In the genomic region with DNA sequence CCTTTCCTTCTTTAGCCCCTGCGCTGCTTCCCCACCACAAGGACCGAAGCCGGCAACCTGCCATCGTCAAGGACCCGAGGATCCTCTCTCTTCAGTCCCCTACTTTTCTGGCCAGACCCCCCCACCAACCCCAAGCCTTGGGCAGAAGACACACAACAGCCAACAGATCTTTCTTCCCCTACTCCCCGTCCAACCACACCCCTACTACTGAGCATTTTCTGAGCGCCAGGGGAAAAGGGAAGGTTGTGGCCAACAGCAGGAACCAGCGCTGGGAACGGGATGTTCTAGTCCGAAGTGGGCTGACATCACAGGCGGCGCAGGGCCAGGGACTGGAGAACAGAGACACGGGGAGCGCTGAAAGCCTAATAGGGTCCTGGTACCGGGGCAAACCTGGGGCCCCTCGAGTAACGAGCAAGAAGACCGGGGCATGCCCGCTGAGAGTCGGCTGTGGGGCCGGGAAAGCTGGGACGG, we compare ENCODE assay signal across 8 cellular contexts. TPM values are rescaled to one million over a fixed set of nuclear protein-coding genes. Genes with fewer than 3 reads are reported as not detected.
DNase-seq lines count a peak whose midpoint lies in the region; ATAC-seq and TF ChIP-seq lines count a peak whose summit lies in the region.

No MANE protein-coding gene starts in this region.

- no peaks in the 10 kb centered on the region for H3K9me3 Mint-ChIP-seq in neural crest cell

- H3K4me3 ChIP-seq in HL-60 (replicated peaks; ENCODE audit: insufficient read depth, low read length) (peak overlapping the region; percentile 49), foreskin fibroblast (ENCODE audit: low read depth in 1 of 2, low read length in 2 of 2) (peak overlapping the region; percentile 70 to 77)

- H3K4me3 Mint-ChIP-seq in neural crest cell = peak overlapping the region; percentile 96

- H3K27me3 ChIP-seq in HL-60 (ENCODE audit: insufficient read depth, poor library complexity, severe bottlenecking) = no peaks in the 10 kb centered on the region

- H3K4me1 Mint-ChIP-seq in neural crest cell = peaks cover 6% of the 10 kb centered on the region

- H3K36me3 Mint-ChIP-seq in neural crest cell (ENCODE audit: low read depth) = no peaks in the 10 kb centered on the region

- DNase-seq in C1 segment of cervical spinal cord (lab: John Stamatoyannopoulos, UW) = peak in 11 of 14 donors; percentile 62 to 84 (median 78)
- peak in 1 of 2 experiments; percentile 45 for DNase-seq in HL-60 (ENCODE audit: low read depth in 1 of 2, low spot score in 1 of 2)
- peak; percentile 66 to 67 for DNase-seq in activated T-cell treated with anti-CD3 and anti-CD28 coated beads, Interleukin-2, amount 50 U/mL, for 48 hours
- peak; percentile 75 to 90 for DNase-seq in foreskin fibroblast
- no peak for DNase-seq in neural crest cell (ENCODE audit: low read depth, low spot score)
- no peak for DNase-seq in NCI-H187 (lab: John Stamatoyannopoulos, UW)

- no peak for TF ChIP-seq CTCF in HL-60 (IDR thresholded peaks at IDR 0.05; ENCODE audit: insufficient read depth, low read length)
- TF ChIP-seq CTCF in foreskin fibroblast (IDR thresholded peaks at IDR 0.05; ENCODE audit: low read depth, low read length) = no peak
- no peak for TF ChIP-seq CTCF in neural crest cell (conservative IDR thresholded peaks at IDR 0.05)

- H3K27me3 Mint-ChIP-seq in neural crest cell (ENCODE audit: low read depth) = no peaks in the 10 kb centered on the region

- peak overlapping the region; percentile 94 for H3K27ac Mint-ChIP-seq in neural crest cell (ENCODE audit: unreplicated experiment)

- peak overlapping the region; percentile 56 for H3K27ac ChIP-seq in HL-60 (replicated peaks)

- no peak for ATAC-seq in GM21526 (IDR thresholded peaks at IDR 0.05; ENCODE audit: low FRiP score, unreplicated experiment)
- no peak for ATAC-seq in GM18909 (IDR thresholded peaks at IDR 0.05; ENCODE audit: poor library complexity, unreplicated experiment)

RNA-seq across cellular contexts. Expression of gene PER1, which starts 0.5 kb away (rescaled TPM):
- total RNA-seq in neural crest cell = 38.3 and 51.6 TPM in 2 replicates

RNA-seq across cellular contexts. Expression of gene VAMP2, which starts 11.1 kb away (rescaled TPM):
- 47.2 and 49.7 TPM in 2 replicates for total RNA-seq in neural crest cell

RNA-seq across cellular contexts. Expression of gene TMEM107, which starts 24.5 kb away (rescaled TPM):
- total RNA-seq in neural crest cell = 41.4 and 45.7 TPM in 2 replicates

RNA-seq across cellular contexts. Expression of gene HES7, which starts 27.8 kb away (rescaled TPM):
- 0.41 and 0.56 TPM in 2 replicates for total RNA-seq in neural crest cell

RNA-seq across cellular contexts. Expression of gene ALOXE3, which starts 33.4 kb away (rescaled TPM):
- total RNA-seq in neural crest cell = 0.09 TPM in 1 of 2 replicates, not detected in the other

Comparison
In these comparisons a context has a peak if more than half of its experiments do, and no peak if none do; other contexts are left out.
1. DNase-seq: peak in C1 segment of cervical spinal cord (11 of 14), activated T-cell treated with anti-CD3 and anti-CD28 coated beads, Interleukin-2, amount 50 U/mL, for 48 hours (2 of 2) and foreskin fibroblast (2 of 2); none in neural crest cell (single experiment) and NCI-H187 (0 of 2).